17 cellular contexts compared by ENCODE assay signal in genomic region chr7:94304878-94305277, GRCh38.
DNase-seq lines count a peak whose midpoint lies in the region; ATAC-seq and TF ChIP-seq lines count a peak whose summit lies in the region.
"Had no signal": no experiment of that assay in that cellular context is flagged by ENCODE, and none has a peak within 500 bp of the region (broad histone marks: within the 10 kb centered on the region; RNA-seq: fewer than 3 reads in every experiment).

No MANE protein-coding gene starts in this region.

- peak overlapping the region; percentile 94 for H3K27ac Mint-ChIP-seq in mesothelial cell of epicardium
- H3K27ac Mint-ChIP-seq: CD8-positive, alpha-beta T cell had no signal

- no peak overlapping the region for H3K4me3 ChIP-seq in HEK293 (ENCODE audit: low read depth, low read length)
- H3K4me3 ChIP-seq in adipocyte (ENCODE audit: low read length): peak overlapping the region; percentile 61
- no peak overlapping the region for H3K4me3 ChIP-seq in subcutaneous abdominal adipose tissue (ENCODE audit: low read depth in 1 of 5, low read length in 5 of 5)
- H3K4me3 ChIP-seq: BLaER1 treated with 17β-estradiol and CSF1 and Interleukin-3, amounts not matched to agents 10 nM and 100 nM; Peyer's patch had no signal

- H3K4me1 Mint-ChIP-seq in mesothelial cell of epicardium: peaks cover 47% of the 10 kb centered on the region

- peaks cover 5% of the 10 kb centered on the region for H3K36me3 Mint-ChIP-seq in mesothelial cell of epicardium
- H3K36me3 Mint-ChIP-seq: CD8-positive, alpha-beta T cell had no signal

- H3K27ac ChIP-seq in HEK293 (ENCODE audit: extremely low read depth, low read depth, low read length) (no peak overlapping the region), subcutaneous abdominal adipose tissue (ENCODE audit: low read depth, low read length) (peak overlapping the region; percentile 2)
- H3K27ac ChIP-seq: BLaER1 treated with 17β-estradiol and CSF1 and Interleukin-3, amounts not matched to agents 10 nM and 100 nM; HL-60 had no signal

- DNase-seq in adipocyte (ENCODE audit: low read depth) (no peak), mesothelial cell of epicardium (ENCODE audit: low spot score in 2 of 2, unreplicated experiment in 2 of 2) (no peak), posterior cingulate gyrus (no peak)
- DNase-seq: CD8-positive, alpha-beta T cell; NCI-H1105; NCI-H1694; NCI-H2081 treated with DMSO at 0.1 percent for 48 hours; NCI-H748 treated with DMSO at 0.1 percent for 48 hours; NK-92 treated with Interleukin-12 subunit alpha and Interleukin-12 subunit beta, amount 100 ng/mL, for 24 hours; Peyer's patch had no signal

- ATAC-seq in HG02981 (IDR thresholded peaks at IDR 0.05; ENCODE audit: unreplicated experiment): no peak
- no peak for ATAC-seq in HG02840 (IDR thresholded peaks at IDR 0.05; ENCODE audit: low FRiP score, unreplicated experiment)
- ATAC-seq: CD8-positive, alpha-beta T cell; Right ventricle myocardium inferior had no signal

- H3K9ac ChIP-seq in adipocyte (ENCODE audit: low read length) (peak overlapping the region; percentile 94), subcutaneous abdominal adipose tissue (ENCODE audit: low read length in 5 of 5) (no peak overlapping the region)
- H3K9ac ChIP-seq: BLaER1 treated with 17β-estradiol and CSF1 and Interleukin-3, amounts not matched to agents 10 nM and 100 nM had no signal

- H3K36me3 ChIP-seq in HEK293 (ENCODE audit: control insufficient read depth in 2 of 2, insufficient read depth in 1 of 2, low read length in 2 of 2): no peaks in the 10 kb centered on the region
- H3K36me3 ChIP-seq in adipocyte (ENCODE audit: control insufficient read depth, insufficient read depth, low read length, severe bottlenecking): no peaks in the 10 kb centered on the region
- H3K36me3 ChIP-seq in subcutaneous abdominal adipose tissue (ENCODE audit: control insufficient read depth in 5 of 5, insufficient read depth in 5 of 5, low read length in 5 of 5): no peaks in the 10 kb centered on the region
- H3K36me3 ChIP-seq: BLaER1 treated with 17β-estradiol and CSF1 and Interleukin-3, amounts not matched to agents 10 nM and 100 nM; Peyer's patch had no signal

- peaks cover 15% of the 10 kb centered on the region for H3K9me3 Mint-ChIP-seq in mesothelial cell of epicardium

- H3K9me3 ChIP-seq in HEK293 (ENCODE audit: control insufficient read depth, insufficient read depth, low read depth, low read length): no peaks in the 10 kb centered on the region
- H3K9me3 ChIP-seq in adipocyte (ENCODE audit: control insufficient read depth, low read length): no peaks in the 10 kb centered on the region
- no peaks in the 10 kb centered on the region for H3K9me3 ChIP-seq in subcutaneous abdominal adipose tissue (ENCODE audit: control insufficient read depth in 5 of 5, low read length in 5 of 5)
- H3K9me3 ChIP-seq: BLaER1 treated with 17β-estradiol and CSF1 and Interleukin-3, amounts not matched to agents 10 nM and 100 nM; Peyer's patch had no signal

- CTCF ChIA-PET in HEK293 (lab: Yijun Ruan, JAX): interaction anchor here (0.6 to 1.0 kb wide), 2 partner anchors 8 to 93 kb away, joined by 3 read pairs; no protein-coding TSS in a partner anchor

- intact Hi-C loops in posterior cingulate gyrus (cut with DNase I): no loop called here

- TF ChIP-seq CTCF in HEK293 (tag by site-specific recombination; IDR thresholded peaks at IDR 0.05) (no peak), mesothelial cell of epicardium (IDR thresholded peaks at IDR 0.05; ENCODE audit: unreplicated experiment) (no peak)

- H3K4me1 ChIP-seq in HEK293 (ENCODE audit: control insufficient read depth, insufficient read depth, low read length) (no peaks in the 10 kb centered on the region; the same call in 1 of the 2 replicates), adipocyte (ENCODE audit: control insufficient read depth, insufficient read depth, low read length) (peaks cover 55% of the 10 kb centered on the region), subcutaneous abdominal adipose tissue (ENCODE audit: control insufficient read depth in 5 of 5, insufficient read depth in 5 of 5, low read length in 5 of 5) (peaks cover 4 to 26% (median 18%) of the 10 kb centered on the region in 5 donors)
- H3K4me1 ChIP-seq: Peyer's patch had no signal

- H3K4me3 Mint-ChIP-seq in mesothelial cell of epicardium: no peak overlapping the region
- H3K4me3 Mint-ChIP-seq: CD8-positive, alpha-beta T cell had no signal

- POLR2A ChIA-PET in HEK293 (lab: Yijun Ruan, JAX): no interaction called here

- no peaks in the 10 kb centered on the region for H3K27me3 ChIP-seq in adipocyte (replicated peaks; ENCODE audit: control insufficient read depth, insufficient read depth, low read length)
- no peaks in the 10 kb centered on the region for H3K27me3 ChIP-seq in subcutaneous abdominal adipose tissue (ENCODE audit: control insufficient read depth in 5 of 5, insufficient read depth in 4 of 5, low read length in 5 of 5)
- H3K27me3 ChIP-seq: BLaER1 treated with 17β-estradiol and CSF1 and Interleukin-3, amounts not matched to agents 10 nM and 100 nM; Peyer's patch had no signal

- no peaks in the 10 kb centered on the region for H3K27me3 Mint-ChIP-seq in mesothelial cell of epicardium (ENCODE audit: low read depth)

TF ChIP-seq in HEK293, 187 proteins besides CTCF, POLR2A, EP300 and RAD21:
- TF ChIP-seq ZNF639 (tag by site-specific recombination; IDR thresholded peaks at IDR 0.05) (no peak), ZNF623 (tag by site-specific recombination; IDR thresholded peaks at IDR 0.05) (peak; percentile 67)
